ENCODE assay signal across 30 cellular contexts in genomic region chr4:109833756-109834155, GRCh38. TPM values are rescaled to one million over a fixed set of nuclear protein-coding genes. Genes with fewer than 3 reads are reported as not detected.
"Had no signal": no experiment of that assay in that cellular context is flagged by ENCODE, and none has a peak within 500 bp of the region (broad histone marks: within the 10 kb centered on the region; RNA-seq: fewer than 3 reads in every experiment).

No MANE protein-coding gene starts in this region.

- H3K4me1 ChIP-seq: left lung, lower lobe of right lung, pancreas, prostate gland, sigmoid colon, spleen, suprapubic skin, tibial artery, upper lobe of right lung had no signal

- DNase-seq: hypothalamus; immature natural killer cell; kidney; left colon; left lung; lower lobe of right lung; mammary epithelial cell; mesenchymal stem cell; naive thymus-derived CD8-positive, alpha-beta T cell; nucleus accumbens; pancreas; posterior cingulate gyrus; retina; right cardiac atrium; sigmoid colon; small intestine; spleen; stimulated activated CD4-positive, alpha-beta T cell treated with anti-CD3 and anti-CD28 coated beads, Interleukin-4, amount 100 ng/mL, for 24 hours; stimulated activated naive CD4-positive, alpha-beta T cell; tibial artery; trophoblast cell; upper lobe of right lung had no signal

- H3K27ac ChIP-seq: left lung, lower lobe of right lung, pancreas, prostate gland, sigmoid colon, spleen, suprapubic skin, thoracic aorta, tibial artery, upper lobe of right lung had no signal

- H3K4me3 ChIP-seq: left lung, lower lobe of right lung, pancreas, prostate gland, sigmoid colon, spleen, suprapubic skin, thoracic aorta, tibial artery, upper lobe of right lung had no signal

- ATAC-seq: left colon; left lung; lower lobe of right lung; naive thymus-derived CD8-positive, alpha-beta T cell; pancreas; right cardiac atrium; stimulated activated effector memory CD8-positive, alpha-beta T cell treated with anti-CD3 and anti-CD28 coated beads, Interleukin-12 subunit alpha, Interleukin-12 subunit beta, amount 100 ng/mL, for 72 hours; upper lobe of right lung had no signal

- H3K9me3 ChIP-seq: left lung, lower lobe of right lung, pancreas, prostate gland, sigmoid colon, spleen, suprapubic skin, thoracic aorta, tibial artery, upper lobe of right lung had no signal

- H3K36me3 ChIP-seq: left lung, lower lobe of right lung, pancreas, prostate gland, sigmoid colon, spleen, suprapubic skin, thoracic aorta, upper lobe of right lung had no signal

- H3K27me3 ChIP-seq: left lung, pancreas, sigmoid colon, spleen, suprapubic skin, tibial artery, upper lobe of right lung had no signal

- FAIRE-seq: islet of Langerhans, pancreas, urothelium cell line had no signal

RNA-seq across cellular contexts. Expression of gene RRH, which starts 6.0 kb away (rescaled TPM):
- total RNA-seq: left colon, lower lobe of right lung, osteoblast, sigmoid colon, upper lobe of right lung had no signal
- polyA plus RNA-seq: naive thymus-derived CD8-positive, alpha-beta T cell; right cardiac atrium; sigmoid colon had no signal

RNA-seq across cellular contexts. Expression of gene LRIT3, which starts 14.2 kb away (rescaled TPM):
- polyA plus RNA-seq: immature natural killer cell; naive thymus-derived CD8-positive, alpha-beta T cell had no signal

RNA-seq across cellular contexts. Expression of gene CFI, which starts 32.0 kb away (rescaled TPM):
- total RNA-seq: naive thymus-derived CD8-positive, alpha-beta T cell; neural crest cell had no signal
- polyA plus RNA-seq: immature natural killer cell; naive thymus-derived CD8-positive, alpha-beta T cell had no signal
